In the genomic region with DNA sequence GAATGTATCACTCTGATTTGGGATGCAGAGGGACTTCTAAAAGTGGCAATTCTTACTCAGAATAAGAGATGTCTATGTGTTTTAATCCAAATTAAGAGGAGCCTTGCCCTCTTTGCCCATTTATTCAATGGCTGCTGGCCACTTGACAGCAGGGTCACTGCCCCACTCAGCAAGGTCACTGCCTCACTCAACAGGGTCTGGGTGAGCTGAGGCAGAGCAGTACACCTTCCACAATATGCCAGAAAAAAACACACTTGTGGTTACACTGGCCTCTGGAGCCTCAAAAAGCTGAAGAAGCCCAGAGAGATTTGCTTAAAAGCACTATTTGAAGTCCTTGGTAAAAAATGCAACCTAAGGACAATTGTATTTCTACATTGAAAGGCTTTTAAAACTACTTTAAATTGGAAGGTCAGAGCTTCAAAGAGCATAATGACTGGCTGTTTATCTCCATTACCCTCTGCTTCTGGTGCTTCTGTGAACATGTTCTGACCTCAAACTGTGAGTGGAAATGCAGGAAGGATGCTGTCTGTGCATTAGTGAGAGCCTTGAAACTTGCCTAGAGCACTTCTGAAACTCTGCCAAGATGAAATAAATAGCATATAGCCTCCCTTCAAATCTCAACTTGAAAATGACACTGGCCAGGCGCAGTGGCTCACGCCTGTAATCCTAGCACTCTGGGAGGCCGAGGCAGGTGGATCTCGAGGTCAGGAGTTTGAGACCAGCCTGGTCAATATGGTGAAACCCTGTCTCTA, we compare ENCODE assay signal across 1 cellular context.
TF ChIP-seq lines count a peak whose summit lies in the region.

No MANE protein-coding gene starts in this region.

TF ChIP-seq in HEK293, 187 proteins besides CTCF, POLR2A, EP300 and RAD21 (continued from another document):
- TF ChIP-seq, protein P1, sequence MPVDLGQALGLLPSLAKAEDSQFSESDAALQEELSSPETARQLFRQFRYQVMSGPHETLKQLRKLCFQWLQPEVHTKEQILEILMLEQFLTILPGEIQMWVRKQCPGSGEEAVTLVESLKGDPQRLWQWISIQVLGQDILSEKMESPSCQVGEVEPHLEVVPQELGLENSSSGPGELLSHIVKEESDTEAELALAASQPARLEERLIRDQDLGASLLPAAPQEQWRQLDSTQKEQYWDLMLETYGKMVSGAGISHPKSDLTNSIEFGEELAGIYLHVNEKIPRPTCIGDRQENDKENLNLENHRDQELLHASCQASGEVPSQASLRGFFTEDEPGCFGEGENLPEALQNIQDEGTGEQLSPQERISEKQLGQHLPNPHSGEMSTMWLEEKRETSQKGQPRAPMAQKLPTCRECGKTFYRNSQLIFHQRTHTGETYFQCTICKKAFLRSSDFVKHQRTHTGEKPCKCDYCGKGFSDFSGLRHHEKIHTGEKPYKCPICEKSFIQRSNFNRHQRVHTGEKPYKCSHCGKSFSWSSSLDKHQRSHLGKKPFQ (tag by site-specific recombination; IDR thresholded peaks at IDR 0.05), result no peak
- TF ChIP-seq ZNF140 (tag by site-specific recombination; IDR thresholded peaks at IDR 0.05) (no peak), ZNF2 (tag by site-specific recombination; IDR thresholded peaks at IDR 0.05) (no peak), ZBTB20 (tag by site-specific recombination; IDR thresholded peaks at IDR 0.05) (no peak), ZNF24 (tag by site-specific recombination; IDR thresholded peaks at IDR 0.05) (no peak), ZNF292 (tag by site-specific recombination; IDR thresholded peaks at IDR 0.05; ENCODE audit: borderline replicate concordance, low read depth) (no peak), ZBTB48 (tag by site-specific recombination; IDR thresholded peaks at IDR 0.05) (no peak), ZNF555 (tag by site-specific recombination; conservative IDR thresholded peaks at IDR 0.05) (no peak), ZNF341 (tag by site-specific recombination; IDR thresholded peaks at IDR 0.05; ENCODE audit: low read depth) (no peak), OSR2 (tag by site-specific recombination; IDR thresholded peaks at IDR 0.05) (peak; percentile 37; the same call in 1 of the 2 replicates)
